1 cellular context compared by ENCODE assay signal in the genomic region with DNA sequence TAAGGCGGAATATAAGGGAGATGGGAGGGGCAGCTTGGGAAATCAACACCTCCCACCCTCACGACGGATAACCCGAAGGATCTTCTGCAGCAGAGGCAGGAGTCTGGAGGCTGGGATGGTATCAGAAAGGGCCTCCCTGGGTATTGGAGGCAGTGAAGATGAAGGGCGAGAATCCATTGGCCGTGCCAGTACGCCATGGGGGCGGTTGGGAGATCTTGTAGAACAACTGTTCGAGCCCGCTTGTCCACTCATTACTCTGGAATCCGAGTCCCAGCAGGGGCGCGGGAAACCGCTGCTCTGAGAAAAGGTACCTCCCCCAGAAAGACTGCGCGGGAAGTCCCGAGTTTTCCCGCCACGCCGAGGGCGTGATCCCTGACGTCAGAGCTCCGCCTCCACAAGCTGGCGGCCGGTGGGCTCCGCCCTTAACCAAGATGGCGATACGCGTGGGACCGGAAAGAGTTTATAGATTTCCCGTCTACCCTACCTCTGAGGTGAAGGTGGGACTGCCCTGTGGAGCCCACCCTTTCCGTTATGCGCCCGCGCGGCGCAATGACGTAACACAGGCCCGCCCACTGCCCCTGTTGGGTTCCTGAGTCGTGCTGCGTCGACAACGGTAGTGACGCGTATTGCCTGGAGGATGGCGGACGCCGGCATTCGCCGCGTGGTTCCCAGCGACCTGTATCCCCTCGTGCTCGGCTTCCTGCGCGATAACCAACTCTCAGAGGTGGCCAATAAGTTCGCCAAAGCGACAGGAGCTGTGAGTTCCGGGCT.
TF ChIP-seq lines count a peak whose summit lies in the region.

A gene (plus strand): TSS at position 616 of the 771 bp plus-strand sequence. CDS start 22 bp downstream, at position 638.

TF ChIP-seq in HepG2, 621 proteins besides CTCF, POLR2A, EP300 and RAD21 (continued from another document and continues in another):
- TF ChIP-seq ZNF749 (CRISPR knock-in tag; IDR thresholded peaks at IDR 0.05; ENCODE audit: borderline replicate concordance) (peak; percentile 7; the same call in 1 of the 2 replicates), HOXA3 (CRISPR knock-in tag; IDR thresholded peaks at IDR 0.05) (peak; percentile 100), ZNF138 (CRISPR knock-in tag; IDR thresholded peaks at IDR 0.05; ENCODE audit: low read depth) (no peak; the same call in 1 of the 2 replicates), ZBTB20 (CRISPR knock-in tag; IDR thresholded peaks at IDR 0.05; ENCODE audit: borderline replicate concordance, low read depth) (no peak), HOXA7 (CRISPR knock-in tag; IDR thresholded peaks at IDR 0.05) (no peak), ESRRA (CRISPR knock-in tag; IDR thresholded peaks at IDR 0.05; ENCODE audit: low read depth) (peak; percentile 45; the same call in 1 of the 2 replicates), NR2F6 (IDR thresholded peaks at IDR 0.05) (no peak; the same call in 1 of the 2 replicates), NR2F6 (CRISPR knock-in tag; IDR thresholded peaks at IDR 0.05) (peak; percentile 32; the same call in 1 of the 2 replicates), SKI (IDR thresholded peaks at IDR 0.05; ENCODE audit: partially characterized antibody) (peak; percentile 47), ZNF101 (CRISPR knock-in tag; IDR thresholded peaks at IDR 0.05; ENCODE audit: borderline replicate concordance, low read depth) (0 out of 2 replicates have a peak, but pooled peaks have one; percentile 39), KAT7 (CRISPR knock-in tag; IDR thresholded peaks at IDR 0.05; ENCODE audit: borderline replicate concordance) (peak; percentile 92), TBL1XR1 (IDR thresholded peaks at IDR 0.05; ENCODE audit: borderline replicate concordance, low read length, partially characterized antibody) (no peak), POGZ (CRISPR knock-in tag; IDR thresholded peaks at IDR 0.05) (peak; percentile 88), ZNF549 (CRISPR knock-in tag; IDR thresholded peaks at IDR 0.05) (no peak), ZNF383 (CRISPR knock-in tag; IDR thresholded peaks at IDR 0.05; ENCODE audit: borderline replicate concordance) (no peak), ZNF678 (CRISPR knock-in tag; IDR thresholded peaks at IDR 0.05) (0 out of 2 replicates have a peak, but pooled peaks have one; percentile 67), RFXAP (CRISPR knock-in tag; IDR thresholded peaks at IDR 0.05; ENCODE audit: borderline replicate concordance) (peak; percentile 58; the same call in 1 of the 2 replicates), CBFB (CRISPR knock-in tag; IDR thresholded peaks at IDR 0.05) (peak; percentile 44; the same call in 1 of the 2 replicates), SOX13 (IDR thresholded peaks at IDR 0.05) (no peak), SOX13 (CRISPR knock-in tag; conservative IDR thresholded peaks at IDR 0.05 in 1 of 2, IDR thresholded peaks at IDR 0.05 in 1 of 2) (peak; percentile 60 to 84; a peak in 2 of 4 replicates), TP53 (CRISPR knock-in tag; conservative IDR thresholded peaks at IDR 0.05) (no peak), FOXP1 (IDR thresholded peaks at IDR 0.05) (no peak), FOXP1 (CRISPR knock-in tag; IDR thresholded peaks at IDR 0.05) (no peak; the same call in 1 of the 2 replicates), ZFAT (CRISPR knock-in tag; conservative IDR thresholded peaks at IDR 0.05) (no peak; the same call in 1 of the 2 replicates), GATA4 (IDR thresholded peaks at IDR 0.05; ENCODE audit: borderline replicate concordance, low read depth) (no peak; the same call in 1 of the 2 replicates), KAT8 (CRISPR knock-in tag; IDR thresholded peaks at IDR 0.05) (peak; percentile 97), RCOR2 (CRISPR knock-in tag; IDR thresholded peaks at IDR 0.05) (no peak), ZFP62 (CRISPR knock-in tag; IDR thresholded peaks at IDR 0.05) (no peak), DPF2 (CRISPR knock-in tag; IDR thresholded peaks at IDR 0.05; ENCODE audit: borderline replicate concordance, low read depth) (no peak), IRX3 (CRISPR knock-in tag; IDR thresholded peaks at IDR 0.05; ENCODE audit: borderline replicate concordance, low read depth) (peak; percentile 91; the same call in 1 of the 2 replicates), JUNB (CRISPR knock-in tag; IDR thresholded peaks at IDR 0.05; ENCODE audit: borderline replicate concordance) (peak; percentile 27; the same call in 1 of the 2 replicates), ZNF790 (CRISPR knock-in tag; IDR thresholded peaks at IDR 0.05; ENCODE audit: borderline replicate concordance) (peak; percentile 86), ZNF224 (CRISPR knock-in tag; IDR thresholded peaks at IDR 0.05) (peak; percentile 79; the same call in 1 of the 2 replicates), ETV6 (CRISPR knock-in tag; conservative IDR thresholded peaks at IDR 0.05) (peak; percentile 47; the same call in 1 of the 2 replicates), ZNF883 (CRISPR knock-in tag; IDR thresholded peaks at IDR 0.05; ENCODE audit: not compliant biosample characterization) (peak; percentile 86), JARID2 (CRISPR knock-in tag; IDR thresholded peaks at IDR 0.05; ENCODE audit: insufficient replicate concordance) (no peak), ZNF430 (CRISPR knock-in tag; IDR thresholded peaks at IDR 0.05) (peak; percentile 67; the same call in 1 of the 2 replicates), TCF12 (IDR thresholded peaks at IDR 0.05) (no peak), TCF12 (CRISPR knock-in tag; IDR thresholded peaks at IDR 0.05) (peak; percentile 91), ZNF431 (CRISPR knock-in tag; IDR thresholded peaks at IDR 0.05; ENCODE audit: borderline replicate concordance, low read depth) (no peak), ZNF329 (CRISPR knock-in tag; IDR thresholded peaks at IDR 0.05; ENCODE audit: low read depth) (no peak; the same call in 1 of the 2 replicates)
- TF ChIP-seq, protein P1, sequence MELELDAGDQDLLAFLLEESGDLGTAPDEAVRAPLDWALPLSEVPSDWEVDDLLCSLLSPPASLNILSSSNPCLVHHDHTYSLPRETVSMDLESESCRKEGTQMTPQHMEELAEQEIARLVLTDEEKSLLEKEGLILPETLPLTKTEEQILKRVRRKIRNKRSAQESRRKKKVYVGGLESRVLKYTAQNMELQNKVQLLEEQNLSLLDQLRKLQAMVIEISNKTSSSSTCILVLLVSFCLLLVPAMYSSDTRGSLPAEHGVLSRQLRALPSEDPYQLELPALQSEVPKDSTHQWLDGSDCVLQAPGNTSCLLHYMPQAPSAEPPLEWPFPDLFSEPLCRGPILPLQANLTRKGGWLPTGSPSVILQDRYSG (CRISPR knock-in tag; IDR thresholded peaks at IDR 0.05): no peak
- TF ChIP-seq, protein P2, sequence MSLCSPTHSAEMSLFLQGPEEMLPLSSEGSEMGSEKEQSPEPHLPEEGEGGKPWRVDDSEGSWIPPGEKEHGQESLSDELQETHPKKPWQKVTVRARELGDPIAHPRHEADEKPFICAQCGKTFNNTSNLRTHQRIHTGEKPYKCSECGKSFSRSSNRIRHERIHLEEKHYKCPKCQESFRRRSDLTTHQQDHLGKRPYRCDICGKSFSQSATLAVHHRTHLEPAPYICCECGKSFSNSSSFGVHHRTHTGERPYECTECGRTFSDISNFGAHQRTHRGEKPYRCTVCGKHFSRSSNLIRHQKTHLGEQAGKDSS (CRISPR knock-in tag; IDR thresholded peaks at IDR 0.05; ENCODE audit: borderline replicate concordance, low read depth): peak; percentile 41; the same call in 1 of the 2 replicates
- TF ChIP-seq, protein P3, sequence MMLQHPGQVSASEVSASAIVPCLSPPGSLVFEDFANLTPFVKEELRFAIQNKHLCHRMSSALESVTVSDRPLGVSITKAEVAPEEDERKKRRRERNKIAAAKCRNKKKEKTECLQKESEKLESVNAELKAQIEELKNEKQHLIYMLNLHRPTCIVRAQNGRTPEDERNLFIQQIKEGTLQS (CRISPR knock-in tag; IDR thresholded peaks at IDR 0.05): peak; percentile 27; the same call in 1 of the 2 replicates
- TF ChIP-seq, protein P4, sequence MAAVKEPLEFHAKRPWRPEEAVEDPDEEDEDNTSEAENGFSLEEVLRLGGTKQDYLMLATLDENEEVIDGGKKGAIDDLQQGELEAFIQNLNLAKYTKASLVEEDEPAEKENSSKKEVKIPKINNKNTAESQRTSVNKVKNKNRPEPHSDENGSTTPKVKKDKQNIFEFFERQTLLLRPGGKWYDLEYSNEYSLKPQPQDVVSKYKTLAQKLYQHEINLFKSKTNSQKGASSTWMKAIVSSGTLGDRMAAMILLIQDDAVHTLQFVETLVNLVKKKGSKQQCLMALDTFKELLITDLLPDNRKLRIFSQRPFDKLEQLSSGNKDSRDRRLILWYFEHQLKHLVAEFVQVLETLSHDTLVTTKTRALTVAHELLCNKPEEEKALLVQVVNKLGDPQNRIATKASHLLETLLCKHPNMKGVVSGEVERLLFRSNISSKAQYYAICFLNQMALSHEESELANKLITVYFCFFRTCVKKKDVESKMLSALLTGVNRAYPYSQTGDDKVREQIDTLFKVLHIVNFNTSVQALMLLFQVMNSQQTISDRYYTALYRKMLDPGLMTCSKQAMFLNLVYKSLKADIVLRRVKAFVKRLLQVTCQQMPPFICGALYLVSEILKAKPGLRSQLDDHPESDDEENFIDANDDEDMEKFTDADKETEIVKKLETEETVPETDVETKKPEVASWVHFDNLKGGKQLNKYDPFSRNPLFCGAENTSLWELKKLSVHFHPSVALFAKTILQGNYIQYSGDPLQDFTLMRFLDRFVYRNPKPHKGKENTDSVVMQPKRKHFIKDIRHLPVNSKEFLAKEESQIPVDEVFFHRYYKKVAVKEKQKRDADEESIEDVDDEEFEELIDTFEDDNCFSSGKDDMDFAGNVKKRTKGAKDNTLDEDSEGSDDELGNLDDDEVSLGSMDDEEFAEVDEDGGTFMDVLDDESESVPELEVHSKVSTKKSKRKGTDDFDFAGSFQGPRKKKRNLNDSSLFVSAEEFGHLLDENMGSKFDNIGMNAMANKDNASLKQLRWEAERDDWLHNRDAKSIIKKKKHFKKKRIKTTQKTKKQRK (IDR thresholded peaks at IDR 0.05; ENCODE audit: low read length): no peak
- TF ChIP-seq, protein P5, sequence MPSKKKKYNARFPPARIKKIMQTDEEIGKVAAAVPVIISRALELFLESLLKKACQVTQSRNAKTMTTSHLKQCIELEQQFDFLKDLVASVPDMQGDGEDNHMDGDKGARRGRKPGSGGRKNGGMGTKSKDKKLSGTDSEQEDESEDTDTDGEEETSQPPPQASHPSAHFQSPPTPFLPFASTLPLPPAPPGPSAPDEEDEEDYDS (CRISPR knock-in tag; IDR thresholded peaks at IDR 0.05): peak; percentile 65
- TF ChIP-seq, protein P6, sequence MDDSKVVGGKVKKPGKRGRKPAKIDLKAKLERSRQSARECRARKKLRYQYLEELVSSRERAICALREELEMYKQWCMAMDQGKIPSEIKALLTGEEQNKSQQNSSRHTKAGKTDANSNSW (CRISPR knock-in tag; IDR thresholded peaks at IDR 0.05; ENCODE audit: borderline replicate concordance): peak; percentile 81; the same call in 1 of the 2 replicates
- TF ChIP-seq, protein P7, sequence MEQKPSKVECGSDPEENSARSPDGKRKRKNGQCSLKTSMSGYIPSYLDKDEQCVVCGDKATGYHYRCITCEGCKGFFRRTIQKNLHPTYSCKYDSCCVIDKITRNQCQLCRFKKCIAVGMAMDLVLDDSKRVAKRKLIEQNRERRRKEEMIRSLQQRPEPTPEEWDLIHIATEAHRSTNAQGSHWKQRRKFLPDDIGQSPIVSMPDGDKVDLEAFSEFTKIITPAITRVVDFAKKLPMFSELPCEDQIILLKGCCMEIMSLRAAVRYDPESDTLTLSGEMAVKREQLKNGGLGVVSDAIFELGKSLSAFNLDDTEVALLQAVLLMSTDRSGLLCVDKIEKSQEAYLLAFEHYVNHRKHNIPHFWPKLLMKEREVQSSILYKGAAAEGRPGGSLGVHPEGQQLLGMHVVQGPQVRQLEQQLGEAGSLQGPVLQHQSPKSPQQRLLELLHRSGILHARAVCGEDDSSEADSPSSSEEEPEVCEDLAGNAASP (CRISPR knock-in tag; IDR thresholded peaks at IDR 0.05; ENCODE audit: borderline replicate concordance): peak; percentile 56; the same call in 1 of the 2 replicates
- TF ChIP-seq, protein P8, sequence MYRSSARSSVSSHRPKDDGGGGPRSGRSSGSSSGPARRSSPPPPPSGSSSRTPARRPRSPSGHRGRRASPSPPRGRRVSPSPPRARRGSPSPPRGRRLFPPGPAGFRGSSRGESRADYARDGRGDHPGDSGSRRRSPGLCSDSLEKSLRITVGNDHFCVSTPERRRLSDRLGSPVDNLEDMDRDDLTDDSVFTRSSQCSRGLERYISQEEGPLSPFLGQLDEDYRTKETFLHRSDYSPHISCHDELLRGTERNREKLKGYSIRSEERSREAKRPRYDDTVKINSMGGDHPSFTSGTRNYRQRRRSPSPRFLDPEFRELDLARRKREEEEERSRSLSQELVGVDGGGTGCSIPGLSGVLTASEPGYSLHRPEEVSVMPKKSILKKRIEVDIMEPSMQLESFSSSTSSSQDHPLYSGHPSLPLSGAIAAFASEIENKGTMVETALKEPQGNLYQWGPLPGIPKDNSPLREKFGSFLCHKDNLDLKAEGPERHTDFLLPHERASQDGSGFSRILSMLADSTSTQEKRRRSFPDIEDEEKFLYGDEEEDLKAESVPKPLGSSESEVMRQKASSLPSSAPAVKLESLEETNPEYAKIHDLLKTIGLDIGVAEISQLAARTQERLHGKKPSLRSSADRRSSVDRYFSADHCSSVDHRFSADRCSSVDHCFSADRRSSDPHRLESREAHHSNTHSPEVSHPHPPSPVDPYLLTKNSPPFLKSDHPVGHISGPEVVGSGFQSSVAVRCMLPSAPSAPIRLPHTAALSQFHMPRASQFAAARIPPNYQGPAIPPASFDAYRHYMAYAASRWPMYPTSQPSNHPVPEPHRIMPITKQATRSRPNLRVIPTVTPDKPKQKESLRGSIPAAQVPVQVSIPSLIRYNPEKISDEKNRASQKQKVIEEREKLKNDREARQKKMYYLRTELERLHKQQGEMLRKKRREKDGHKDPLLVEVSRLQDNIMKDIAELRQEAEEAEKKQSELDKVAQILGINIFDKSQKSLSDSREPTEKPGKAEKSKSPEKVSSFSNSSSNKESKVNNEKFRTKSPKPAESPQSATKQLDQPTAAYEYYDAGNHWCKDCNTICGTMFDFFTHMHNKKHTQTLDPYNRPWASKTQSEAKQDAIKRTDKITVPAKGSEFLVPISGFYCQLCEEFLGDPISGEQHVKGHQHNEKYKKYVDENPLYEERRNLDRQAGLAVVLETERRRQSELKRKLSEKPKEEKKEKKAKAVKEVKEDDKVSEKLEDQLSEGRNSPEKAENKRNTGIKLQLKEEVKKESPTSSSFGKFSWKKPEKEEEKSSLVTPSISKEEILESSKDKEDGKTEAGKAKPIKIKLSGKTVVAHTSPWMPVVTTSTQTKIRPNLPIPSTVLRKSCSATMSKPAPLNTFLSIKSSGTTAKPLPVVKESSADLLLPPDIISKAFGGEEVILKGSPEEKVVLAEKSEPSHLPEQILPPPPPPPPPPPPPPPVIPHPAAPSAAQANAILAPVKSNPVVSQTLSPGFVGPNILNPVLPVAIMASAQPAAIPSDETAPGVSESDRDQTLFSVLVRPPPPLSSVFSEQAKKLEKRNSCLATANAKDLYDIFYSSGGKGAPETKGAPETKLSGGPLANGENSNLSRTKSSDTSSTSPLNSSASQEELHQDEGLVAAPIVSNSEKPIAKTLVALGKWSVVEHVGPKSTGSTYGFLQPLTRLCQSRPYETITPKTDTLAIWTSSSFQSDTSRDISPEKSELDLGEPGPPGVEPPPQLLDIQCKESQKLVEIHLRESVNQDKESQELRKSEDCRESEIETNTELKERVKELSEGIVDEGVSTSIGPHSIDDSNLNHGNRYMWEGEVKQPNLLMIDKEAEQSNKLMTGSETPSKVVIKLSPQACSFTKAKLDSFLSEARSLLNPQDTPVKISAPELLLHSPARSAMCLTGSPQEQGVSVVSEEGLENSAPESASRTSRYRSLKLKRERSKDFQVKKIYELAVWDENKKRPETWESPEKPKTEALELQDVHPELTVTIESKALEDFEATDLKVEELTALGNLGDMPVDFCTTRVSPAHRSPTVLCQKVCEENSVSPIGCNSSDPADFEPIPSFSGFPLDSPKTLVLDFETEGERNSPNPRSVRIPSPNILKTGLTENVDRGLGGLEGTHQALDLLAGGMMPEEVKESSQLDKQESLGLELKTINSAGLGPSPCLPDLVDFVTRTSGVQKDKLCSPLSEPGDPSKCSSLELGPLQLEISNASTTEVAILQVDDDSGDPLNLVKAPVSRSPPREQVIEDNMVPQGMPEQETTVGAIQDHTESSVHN (CRISPR knock-in tag; IDR thresholded peaks at IDR 0.05): no peak
